In the genomic region with DNA sequence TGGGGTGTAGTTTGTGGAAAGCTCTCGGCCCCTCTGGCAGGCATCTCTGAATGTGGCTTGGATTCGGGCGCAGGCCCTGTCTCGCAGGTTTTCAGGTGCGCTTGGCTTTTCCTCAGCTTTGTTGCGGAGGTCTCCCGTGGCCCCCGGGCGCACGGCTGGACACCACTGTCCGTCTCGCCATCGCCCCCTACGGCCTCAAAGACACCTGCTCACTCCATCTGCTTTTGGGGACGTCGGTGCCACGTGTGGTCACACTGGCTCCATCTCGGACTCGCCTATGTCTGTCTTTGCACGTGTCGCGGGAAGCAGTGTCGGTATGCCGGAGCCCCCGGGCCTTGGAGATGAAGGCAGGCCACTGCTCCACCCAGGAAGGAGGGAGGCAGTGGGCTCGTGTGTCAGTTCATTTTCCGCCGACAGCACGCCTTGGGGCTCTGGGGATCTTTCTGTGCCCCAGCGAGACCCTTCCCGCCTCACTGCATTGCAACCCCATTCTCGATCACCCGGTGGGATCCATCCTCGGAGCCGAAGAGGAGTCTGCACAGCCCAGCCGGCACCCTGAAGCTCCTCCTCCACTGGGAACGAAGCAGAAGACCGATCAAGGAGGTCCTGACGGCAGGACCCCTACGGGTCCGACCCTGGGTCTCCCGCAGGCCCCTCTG, we compare ENCODE assay signal across 11 cellular contexts. TPM values are rescaled to one million over a fixed set of nuclear protein-coding genes. Genes with fewer than 3 reads are reported as not detected.
DNase-seq lines count a peak whose midpoint lies in the region; TF ChIP-seq lines count a peak whose summit lies in the region.
"Had no signal": no experiment of that assay in that cellular context is flagged by ENCODE, and none has a peak within 500 bp of the region (broad histone marks: within the 10 kb centered on the region; RNA-seq: fewer than 3 reads in every experiment).

No MANE protein-coding gene starts in this region.

- TF ChIP-seq CTCF in H9 (conservative IDR thresholded peaks at IDR 0.05) (peak; percentile 32; the same call in 2 of the 3 replicates), chondrocyte (IDR thresholded peaks at IDR 0.05) (peak; percentile 15), lower leg skin (IDR thresholded peaks at IDR 0.05) (no peak)

- H2BK15ac ChIP-seq in H9 (ENCODE audit: low read depth, low read length), result no peak overlapping the region

- no peak overlapping the region for H3K4ac ChIP-seq in H9 (ENCODE audit: low read depth, low read length)

- H4K20me1 ChIP-seq in H9 (ENCODE audit: control insufficient read depth, insufficient read depth, insufficient read length), result no peaks in the 10 kb centered on the region

- H3K27me3 ChIP-seq in H9 (ENCODE audit: insufficient read depth, low read length), result no peaks in the 10 kb centered on the region; the same call in 1 of the 2 replicates
- H3K27me3 ChIP-seq in subcutaneous abdominal adipose tissue (ENCODE audit: control insufficient read depth in 5 of 5, insufficient read depth in 4 of 5, low read length in 5 of 5), result no peaks in the 10 kb centered on the region

- H3K9me3 Mint-ChIP-seq in H9 (peaks cover 12 to 26% of the 10 kb centered on the region in 2 experiments), chondrocyte (ENCODE audit: low read depth) (peaks cover 8% of the 10 kb centered on the region)
- peaks cover 29% of the 10 kb centered on the region for H3K9me3 Mint-ChIP-seq in activated T-helper 2 cell treated with anti-CD3 and anti-CD28 coated beads, Interferon-gamma antibody, Interleukin-2, Interleukin-4, amounts not matched to agents 10 μg/mL and 5 μg/mL and 100 μg/mL, durations not matched to agents 14 hours and 24 hours and 36 hours

- peaks cover 5% of the 10 kb centered on the region for H3K23me2 ChIP-seq in H9 (ENCODE audit: insufficient read length, low read depth, low read length, poor library complexity, severe bottlenecking)

- H3K4me3 Mint-ChIP-seq in H9, result peak overlapping the region; percentile 83 to 88
- peak overlapping the region; percentile 75 for H3K4me3 Mint-ChIP-seq in chondrocyte (ENCODE audit: unreplicated experiment)
- H3K4me3 Mint-ChIP-seq in activated T-helper 2 cell treated with anti-CD3 and anti-CD28 coated beads, Interferon-gamma antibody, Interleukin-2, Interleukin-4, amounts not matched to agents 10 μg/mL and 5 μg/mL and 100 μg/mL, durations not matched to agents 14 hours and 24 hours and 36 hours (ENCODE audit: low read depth), result no peak overlapping the region

- H3K27ac Mint-ChIP-seq in H9 (no peak overlapping the region; a peak in 1 of 7 replicates), chondrocyte (ENCODE audit: unreplicated experiment) (no peak overlapping the region)
- no peak overlapping the region for H3K27ac Mint-ChIP-seq in activated T-helper 2 cell treated with anti-CD3 and anti-CD28 coated beads, Interferon-gamma antibody, Interleukin-2, Interleukin-4, amounts not matched to agents 10 μg/mL and 5 μg/mL and 100 μg/mL, durations not matched to agents 14 hours and 24 hours and 36 hours

- TF ChIP-seq POLR2A in lower leg skin (IDR thresholded peaks at IDR 0.05), result no peak

- no peak overlapping the region for H3K23ac ChIP-seq in H9 (ENCODE audit: insufficient read length, low read depth, low read length)

- H2BK120ac ChIP-seq in H9 (ENCODE audit: low read depth, low read length, poor library complexity, severe bottlenecking), result no peak overlapping the region

- no peak overlapping the region for H3K56ac ChIP-seq in H9 (ENCODE audit: insufficient read length, low read depth, low read length)

- H3K79me1 ChIP-seq in H9 (ENCODE audit: insufficient read depth, low read depth, low read length, poor library complexity, severe bottlenecking), result no peaks in the 10 kb centered on the region

- peaks cover 9 to 45% (median 42%) of the 10 kb centered on the region in 3 experiments for H3K36me3 Mint-ChIP-seq in H9 (ENCODE audit: insufficient read depth in 1 of 3, low read depth in 3 of 3)
- peaks cover 4% of the 10 kb centered on the region for H3K36me3 Mint-ChIP-seq in chondrocyte (ENCODE audit: low read depth)
- H3K36me3 Mint-ChIP-seq in activated T-helper 2 cell treated with anti-CD3 and anti-CD28 coated beads, Interferon-gamma antibody, Interleukin-2, Interleukin-4, amounts not matched to agents 10 μg/mL and 5 μg/mL and 100 μg/mL, durations not matched to agents 14 hours and 24 hours and 36 hours (ENCODE audit: low read depth), result peaks cover 6% of the 10 kb centered on the region

- H3K27me3 Mint-ChIP-seq in H9 (ENCODE audit: low read depth) (peaks cover 24% of the 10 kb centered on the region), chondrocyte (ENCODE audit: low read depth) (no peaks in the 10 kb centered on the region)
- no peaks in the 10 kb centered on the region for H3K27me3 Mint-ChIP-seq in activated T-helper 2 cell treated with anti-CD3 and anti-CD28 coated beads, Interferon-gamma antibody, Interleukin-2, Interleukin-4, amounts not matched to agents 10 μg/mL and 5 μg/mL and 100 μg/mL, durations not matched to agents 14 hours and 24 hours and 36 hours (ENCODE audit: low read depth)

- H2BK12ac ChIP-seq in H9 (ENCODE audit: insufficient read length, low read depth, low read length), result no peak overlapping the region

- intact Hi-C loops in lower leg skin (cut with DNase I; ENCODE audit: low total_unique reads), result no loop called here
- intact Hi-C loops in activated T-helper 2 cell treated with anti-CD3 and anti-CD28 coated beads, Interferon-gamma antibody, Interleukin-2, Interleukin-4, amounts not matched to agents 10 μg/mL and 5 μg/mL and 100 μg/mL, durations not matched to agents 14 hours and 24 hours and 36 hours (cut with micrococcal nuclease), result no loop called here

- no peak overlapping the region for H2AFZ ChIP-seq in H9 (ENCODE audit: low read length)

- no peak overlapping the region for H4K5ac ChIP-seq in H9 (ENCODE audit: insufficient read length, low read depth, low read length)

- H3T11ph ChIP-seq in H9 (ENCODE audit: low read length), result no peak overlapping the region

- peaks cover 0 to 4% (median 0%) of the 10 kb centered on the region in 5 donors for H3K36me3 ChIP-seq in subcutaneous abdominal adipose tissue (ENCODE audit: control insufficient read depth in 5 of 5, insufficient read depth in 5 of 5, low read length in 5 of 5)

- H3K27ac ChIP-seq in H9 (ENCODE audit: insufficient read length, low read depth, low read length), result no peak overlapping the region
- H3K27ac ChIP-seq in subcutaneous abdominal adipose tissue (ENCODE audit: low read depth, low read length), result no peak overlapping the region

- H2AK5ac ChIP-seq in H9 (ENCODE audit: insufficient read length, low read length), result no peak overlapping the region

- H3K18ac ChIP-seq in H9 (ENCODE audit: insufficient read length, low read depth, low read length), result no peak overlapping the region

- DNase-seq in H9 (no peak), chondrocyte (ENCODE audit: low spot score) (no peak), lower leg skin (ENCODE audit: low spot score in 2 of 2) (no peak), NCI-H345 treated with DMSO at 0.1 percent for 48 hours (lab: John Stamatoyannopoulos, UW; ENCODE audit: unreplicated experiment) (no peak), NCI-H2029 treated with DMSO at 0.1 percent for 48 hours (lab: John Stamatoyannopoulos, UW) (no peak), HT-29 (ENCODE audit: low spot score) (no peak)
- no peak for DNase-seq in activated T-helper 2 cell treated with anti-CD3 and anti-CD28 coated beads, Interferon-gamma antibody, Interleukin-2, Interleukin-4, amounts not matched to agents 10 μg/mL and 5 μg/mL and 100 μg/mL, durations not matched to agents 14 hours and 24 hours and 36 hours (ENCODE audit: low spot score)
- DNase-seq: stimulated activated CD4-positive, alpha-beta T cell treated with anti-CD3 and anti-CD28 coated beads, Interleukin-15, amount 100 ng/mL, for 24 hours; stimulated activated naive CD4-positive, alpha-beta T cell; T-helper 1 cell had no signal

- no peak overlapping the region for H2BK20ac ChIP-seq in H9 (ENCODE audit: low read depth, low read length, poor library complexity, severe bottlenecking)

- H3K4me1 ChIP-seq in H9 (ENCODE audit: insufficient read depth, low read length), result no peaks in the 10 kb centered on the region
- H3K4me1 ChIP-seq in subcutaneous abdominal adipose tissue (ENCODE audit: control insufficient read depth in 5 of 5, insufficient read depth in 5 of 5, low read length in 5 of 5), result peaks cover 0 to 18% (median 11%) of the 10 kb centered on the region in 5 donors

- no peaks in the 10 kb centered on the region for H3K79me2 ChIP-seq in H9 (ENCODE audit: insufficient read depth, low read length)

- H3K9ac ChIP-seq in H9 (ENCODE audit: extremely low read depth, insufficient read length, low read length), result peak overlapping the region; percentile 56
- H3K9ac ChIP-seq in subcutaneous abdominal adipose tissue (ENCODE audit: low read length in 5 of 5), result peak overlapping the region in 4 of 5 donors; percentile 35 to 80 (median 66)

- H3K4me2 ChIP-seq in H9 (ENCODE audit: insufficient read depth, insufficient read length, low read length), result peak overlapping the region; percentile 51

- no CpG with 5 or more reads among the region's 42 CpGs for WGBS in H9 (ENCODE audit: extremely low coverage, insufficient read length, low lambda C conversion rate)
- 46 to 77% methylated on average over 33 to 41 of the region's 42 CpGs for WGBS in lower leg skin, 2 donors

- no peak overlapping the region for H4K91ac ChIP-seq in H9 (ENCODE audit: insufficient read length, low read depth, low read length)

- no peak overlapping the region; the same call in 1 of the 2 replicates for H3K14ac ChIP-seq in H9 (ENCODE audit: insufficient read depth, low read length)

- peak overlapping the region; percentile 33 for H4K8ac ChIP-seq in H9 (replicated peaks; ENCODE audit: insufficient read length, low read depth, low read length)

- peak overlapping the region; percentile 15 for H3K4me3 ChIP-seq in lower leg skin (ENCODE audit: low read depth, poor library complexity, severe bottlenecking)
- H3K4me3 ChIP-seq in subcutaneous abdominal adipose tissue (ENCODE audit: low read depth in 1 of 5, low read length in 5 of 5), result peak overlapping the region; percentile 53 to 72 (median 69)

- H3K9me3 ChIP-seq in H9 (ENCODE audit: control insufficient read depth, low read depth, low read length) (peaks cover 10% of the 10 kb centered on the region), subcutaneous abdominal adipose tissue (ENCODE audit: control insufficient read depth in 5 of 5, low read length in 5 of 5) (peaks cover 0 to 6% (median 2%) of the 10 kb centered on the region in 5 donors)

- H3K4me1 Mint-ChIP-seq in H9 (peaks cover 22 to 33% of the 10 kb centered on the region in 2 experiments), chondrocyte (ENCODE audit: low read depth) (peaks cover 7% of the 10 kb centered on the region)
- no peaks in the 10 kb centered on the region for H3K4me1 Mint-ChIP-seq in activated T-helper 2 cell treated with anti-CD3 and anti-CD28 coated beads, Interferon-gamma antibody, Interleukin-2, Interleukin-4, amounts not matched to agents 10 μg/mL and 5 μg/mL and 100 μg/mL, durations not matched to agents 14 hours and 24 hours and 36 hours (ENCODE audit: low read depth)

- H2BK5ac ChIP-seq in H9 (ENCODE audit: insufficient read length, low read length), result no peak overlapping the region

RNA-seq across cellular contexts. Expression of a gene that starts 42.1 kb away (rescaled TPM):
- total RNA-seq in H9 (2021) (166 and 167 TPM in 2 replicates), chondrocyte (62.2 to 69.0 TPM (median 63.8 TPM) in 3 replicates), lower leg skin (10 to 100 TPM; 55.8 to 78.6 (median 66.5) TPM)
- total RNA-seq in HT-29 (2014; rRNA removed; shearing (Covaris generic)), result 41.1 and 50.2 TPM in 2 replicates
- 82.3 and 86.4 TPM in 2 replicates for total RNA-seq in activated T-helper 2 cell treated with anti-CD3 and anti-CD28 coated beads, Interferon-gamma antibody, Interleukin-2, Interleukin-4, amounts not matched to agents 10 μg/mL and 5 μg/mL and 100 μg/mL, durations not matched to agents 14 hours and 24 hours and 36 hours

RNA-seq across cellular contexts. Expression of a gene that starts 42.5 kb away (rescaled TPM):
- total RNA-seq in H9 (2021) (4.8 and 5.3 TPM in 2 replicates), chondrocyte (4.9 to 7.3 TPM (median 7.2 TPM) in 3 replicates), lower leg skin (1 to 10 TPM; 1.4 to 4.5 (median 3.7) TPM)
- total RNA-seq in HT-29 (2014; rRNA removed; shearing (Covaris generic)), result 3.3 and 8.0 TPM in 2 replicates
- 1.5 and 2.4 TPM in 2 replicates for total RNA-seq in activated T-helper 2 cell treated with anti-CD3 and anti-CD28 coated beads, Interferon-gamma antibody, Interleukin-2, Interleukin-4, amounts not matched to agents 10 μg/mL and 5 μg/mL and 100 μg/mL, durations not matched to agents 14 hours and 24 hours and 36 hours

Comparison
In these comparisons a context has a peak if more than half of its experiments do, and no peak if none do; other contexts are left out.
1. CTCF ChIP-seq: peak in H9 (single experiment) and chondrocyte (single experiment); none in lower leg skin (0 of 3).